20 cellular contexts compared by ENCODE assay signal in genomic region chr7:28591275-28591674, GRCh38.
DNase-seq lines count a peak whose midpoint lies in the region; ATAC-seq and TF ChIP-seq lines count a peak whose summit lies in the region.
"Had no signal": no experiment of that assay in that cellular context is flagged by ENCODE, and none has a peak within 500 bp of the region (broad histone marks: within the 10 kb centered on the region; RNA-seq: fewer than 3 reads in every experiment).

No MANE protein-coding gene starts in this region.

- no peaks in the 10 kb centered on the region for H3K9me2 ChIP-seq in Karpas-422 (replicated peaks; ENCODE audit: insufficient read depth, low read length)

- H3K27ac ChIP-seq in Karpas-422 (ENCODE audit: low read length) (no peak overlapping the region), breast epithelium (no peak overlapping the region), left lung (no peak overlapping the region)
- H3K27ac ChIP-seq: C4-2B, SJSA1 had no signal

- intact Hi-C loops in breast epithelium (cut with DNase I; ENCODE audit: low total_unique reads) (no loop called here), left lung (cut with DNase I) (no loop called here)

- TF ChIP-seq CTCF in breast epithelium (IDR thresholded peaks at IDR 0.05) (no peak), left lung (IDR thresholded peaks at IDR 0.05) (no peak), osteocyte (IDR thresholded peaks at IDR 0.05) (no peak)

- no peaks in the 10 kb centered on the region for H3K27me3 ChIP-seq in Karpas-422 (ENCODE audit: low read length)
- no peaks in the 10 kb centered on the region for H3K27me3 ChIP-seq in breast epithelium
- H3K27me3 ChIP-seq in left lung = no peaks in the 10 kb centered on the region
- H3K27me3 ChIP-seq: SJSA1 had no signal

- H3K36me3 ChIP-seq in Karpas-422 (ENCODE audit: insufficient read depth, low read length) = no peaks in the 10 kb centered on the region
- H3K36me3 ChIP-seq in breast epithelium = no peaks in the 10 kb centered on the region
- no peaks in the 10 kb centered on the region for H3K36me3 ChIP-seq in left lung
- H3K36me3 ChIP-seq: SJSA1 had no signal

- peak overlapping the region; percentile 36 for H3K4me2 ChIP-seq in Karpas-422 (ENCODE audit: low read depth, low read length, poor library complexity, severe bottlenecking)

- no peaks in the 10 kb centered on the region; the same call in 1 of the 2 replicates for H3K79me2 ChIP-seq in Karpas-422 (ENCODE audit: low read length)

- TF ChIP-seq POLR2A in breast epithelium (IDR thresholded peaks at IDR 0.05) = no peak

- no peaks in the 10 kb centered on the region for H3K27me3 Mint-ChIP-seq in activated naive CD8-positive, alpha-beta T cell treated with anti-CD3 and anti-CD28 coated beads, Interleukin-2, amount 10 ng/mL, durations not matched to agents 7 days and 5 days
- no peaks in the 10 kb centered on the region for H3K27me3 Mint-ChIP-seq in activated naive CD8-positive, alpha-beta T cell treated with anti-CD3 and anti-CD28 coated beads, Interleukin-2, amount 50 U/mL, for 24 hours
- no peaks in the 10 kb centered on the region for H3K27me3 Mint-ChIP-seq in naive thymus-derived CD8-positive, alpha-beta T cell
- H3K27me3 Mint-ChIP-seq in osteocyte (ENCODE audit: unreplicated experiment) = no peaks in the 10 kb centered on the region

- ATAC-seq in activated naive CD8-positive, alpha-beta T cell treated with anti-CD3 and anti-CD28 coated beads, Interleukin-2, amount 10 ng/mL, durations not matched to agents 7 days and 5 days (ENCODE audit: low read depth) = peak; percentile 78
- no peak for ATAC-seq in activated naive CD8-positive, alpha-beta T cell treated with anti-CD3 and anti-CD28 coated beads, Interleukin-2, amount 50 U/mL, for 24 hours
- no peak for ATAC-seq in naive thymus-derived CD8-positive, alpha-beta T cell
- no peak for ATAC-seq in left lung

- H3K36me3 Mint-ChIP-seq in activated naive CD8-positive, alpha-beta T cell treated with anti-CD3 and anti-CD28 coated beads, Interleukin-2, amount 10 ng/mL, durations not matched to agents 7 days and 5 days = peaks cover 15% of the 10 kb centered on the region
- no peaks in the 10 kb centered on the region for H3K36me3 Mint-ChIP-seq in activated naive CD8-positive, alpha-beta T cell treated with anti-CD3 and anti-CD28 coated beads, Interleukin-2, amount 50 U/mL, for 24 hours (ENCODE audit: low read depth)
- H3K36me3 Mint-ChIP-seq in naive thymus-derived CD8-positive, alpha-beta T cell = no peaks in the 10 kb centered on the region
- H3K36me3 Mint-ChIP-seq in osteocyte (ENCODE audit: unreplicated experiment) = no peaks in the 10 kb centered on the region
- H3K36me3 Mint-ChIP-seq: CD8-positive, alpha-beta memory T cell had no signal

- H2AFZ ChIP-seq in Karpas-422 (ENCODE audit: low read length) = no peak overlapping the region

- peaks cover 53% of the 10 kb centered on the region for H3K4me1 Mint-ChIP-seq in activated naive CD8-positive, alpha-beta T cell treated with anti-CD3 and anti-CD28 coated beads, Interleukin-2, amount 10 ng/mL, durations not matched to agents 7 days and 5 days
- H3K4me1 Mint-ChIP-seq in activated naive CD8-positive, alpha-beta T cell treated with anti-CD3 and anti-CD28 coated beads, Interleukin-2, amount 50 U/mL, for 24 hours = peaks cover 9% of the 10 kb centered on the region
- H3K4me1 Mint-ChIP-seq in naive thymus-derived CD8-positive, alpha-beta T cell = peaks cover 14 to 33% (median 20%) of the 10 kb centered on the region in 4 donors
- peaks cover 5% of the 10 kb centered on the region for H3K4me1 Mint-ChIP-seq in osteocyte (ENCODE audit: unreplicated experiment)
- H3K4me1 Mint-ChIP-seq: CD8-positive, alpha-beta memory T cell had no signal

- H3K4me3 ChIP-seq in Karpas-422 (ENCODE audit: low read length) (no peak overlapping the region), breast epithelium (no peak overlapping the region), left lung (no peak overlapping the region)
- H3K4me3 ChIP-seq: SJSA1 had no signal

- H3K27ac Mint-ChIP-seq in activated naive CD8-positive, alpha-beta T cell treated with anti-CD3 and anti-CD28 coated beads, Interleukin-2, amount 10 ng/mL, durations not matched to agents 7 days and 5 days = peak overlapping the region; percentile 80
- no peak overlapping the region for H3K27ac Mint-ChIP-seq in activated naive CD8-positive, alpha-beta T cell treated with anti-CD3 and anti-CD28 coated beads, Interleukin-2, amount 50 U/mL, for 24 hours
- H3K27ac Mint-ChIP-seq in naive thymus-derived CD8-positive, alpha-beta T cell = peak overlapping the region; percentile 1 to 85 (median 46)
- no peak overlapping the region for H3K27ac Mint-ChIP-seq in osteocyte (ENCODE audit: unreplicated experiment)
- H3K27ac Mint-ChIP-seq: CD8-positive, alpha-beta memory T cell had no signal

- H3K4me3 Mint-ChIP-seq in activated naive CD8-positive, alpha-beta T cell treated with anti-CD3 and anti-CD28 coated beads, Interleukin-2, amount 10 ng/mL, durations not matched to agents 7 days and 5 days = peak overlapping the region; percentile 83
- H3K4me3 Mint-ChIP-seq in activated naive CD8-positive, alpha-beta T cell treated with anti-CD3 and anti-CD28 coated beads, Interleukin-2, amount 50 U/mL, for 24 hours = no peak overlapping the region
- H3K4me3 Mint-ChIP-seq in naive thymus-derived CD8-positive, alpha-beta T cell = peak overlapping the region in 8 of 10 donors; percentile 22 to 67 (median 48)
- no peak overlapping the region for H3K4me3 Mint-ChIP-seq in osteocyte (ENCODE audit: unreplicated experiment)
- H3K4me3 Mint-ChIP-seq: CD8-positive, alpha-beta memory T cell had no signal

- no peak for DNase-seq in activated naive CD8-positive, alpha-beta T cell treated with anti-CD3 and anti-CD28 coated beads, Interleukin-2, amount 10 ng/mL, durations not matched to agents 7 days and 5 days
- DNase-seq in activated naive CD8-positive, alpha-beta T cell treated with anti-CD3 and anti-CD28 coated beads, Interleukin-2, amount 50 U/mL, for 24 hours = no peak
- DNase-seq in Karpas-422 (no peak), breast epithelium (ENCODE audit: low spot score in 2 of 2) (no peak), left lung (no peak), osteocyte (ENCODE audit: extremely low spot score, unreplicated experiment) (no peak), kidney glomerular epithelial cell (lab: John Stamatoyannopoulos, UW) (no peak)
- DNase-seq in naive thymus-derived CD8-positive, alpha-beta T cell = no peak
- DNase-seq: CD8-positive, alpha-beta memory T cell; DMS 273 treated with DMSO at 0.1 percent for 48 hours; DMS79; GF-D8; H7; Kasumi-1; NCI-H2029; NCI-H526 treated with DMSO at 0.1 percent for 48 hours; Right ventricle myocardium superior; RPMI8226 had no signal

- H3K9me3 ChIP-seq in Karpas-422 (ENCODE audit: low read length) (no peaks in the 10 kb centered on the region), breast epithelium (no peaks in the 10 kb centered on the region), left lung (no peaks in the 10 kb centered on the region)
- H3K9me3 ChIP-seq: SJSA1 had no signal

- H3K9me3 Mint-ChIP-seq in activated naive CD8-positive, alpha-beta T cell treated with anti-CD3 and anti-CD28 coated beads, Interleukin-2, amount 10 ng/mL, durations not matched to agents 7 days and 5 days = peaks cover 1% of the 10 kb centered on the region
- H3K9me3 Mint-ChIP-seq in activated naive CD8-positive, alpha-beta T cell treated with anti-CD3 and anti-CD28 coated beads, Interleukin-2, amount 50 U/mL, for 24 hours = no peaks in the 10 kb centered on the region
- H3K9me3 Mint-ChIP-seq in naive thymus-derived CD8-positive, alpha-beta T cell = no peaks in the 10 kb centered on the region
- H3K9me3 Mint-ChIP-seq in osteocyte (ENCODE audit: unreplicated experiment) = no peaks in the 10 kb centered on the region
- H3K9me3 Mint-ChIP-seq: CD8-positive, alpha-beta memory T cell had no signal

- no peak overlapping the region for H3K9ac ChIP-seq in Karpas-422 (ENCODE audit: low read length)

- H4K20me1 ChIP-seq in Karpas-422 (ENCODE audit: insufficient read depth, low read depth, low read length) = peaks cover 39% of the 10 kb centered on the region; the same call in 1 of the 2 replicates

- H3K4me1 ChIP-seq in Karpas-422 (ENCODE audit: low read length) (peaks cover 35% of the 10 kb centered on the region), breast epithelium (peaks cover 0 to 12% of the 10 kb centered on the region in 2 donors), left lung (no peaks in the 10 kb centered on the region)
- H3K4me1 ChIP-seq: SJSA1 had no signal

- POLR2A ChIA-PET in activated naive CD8-positive, alpha-beta T cell treated with anti-CD3 and anti-CD28 coated beads, Interleukin-2, amount 10 ng/mL, durations not matched to agents 7 days and 5 days (lab: Charles Lee) = interaction anchor here (0.9 to 2.0 kb wide), 2 partner anchors 10 to 15 kb away, joined by 3 to 12 read pairs; no protein-coding TSS in a partner anchor
- POLR2A ChIA-PET in naive thymus-derived CD8-positive, alpha-beta T cell (lab: Charles Lee) = no interaction called here

Comparison
In these comparisons a context has a peak if more than half of its experiments do, and no peak if none do; other contexts are left out.
1. H3K27ac Mint-ChIP-seq: peak in activated naive CD8-positive, alpha-beta T cell treated with anti-CD3 and anti-CD28 coated beads, Interleukin-2, amount 10 ng/mL, durations not matched to agents 7 days and 5 days (single experiment) and naive thymus-derived CD8-positive, alpha-beta T cell (10 of 10); none in activated naive CD8-positive, alpha-beta T cell treated with anti-CD3 and anti-CD28 coated beads, Interleukin-2, amount 50 U/mL, for 24 hours (single experiment) and osteocyte (single experiment).
2. H3K4me3 Mint-ChIP-seq: peak in activated naive CD8-positive, alpha-beta T cell treated with anti-CD3 and anti-CD28 coated beads, Interleukin-2, amount 10 ng/mL, durations not matched to agents 7 days and 5 days (single experiment) and naive thymus-derived CD8-positive, alpha-beta T cell (8 of 10); none in activated naive CD8-positive, alpha-beta T cell treated with anti-CD3 and anti-CD28 coated beads, Interleukin-2, amount 50 U/mL, for 24 hours (single experiment) and osteocyte (single experiment).